Comparison of ENCODE assay signal across 26 cellular contexts in the genomic region with DNA sequence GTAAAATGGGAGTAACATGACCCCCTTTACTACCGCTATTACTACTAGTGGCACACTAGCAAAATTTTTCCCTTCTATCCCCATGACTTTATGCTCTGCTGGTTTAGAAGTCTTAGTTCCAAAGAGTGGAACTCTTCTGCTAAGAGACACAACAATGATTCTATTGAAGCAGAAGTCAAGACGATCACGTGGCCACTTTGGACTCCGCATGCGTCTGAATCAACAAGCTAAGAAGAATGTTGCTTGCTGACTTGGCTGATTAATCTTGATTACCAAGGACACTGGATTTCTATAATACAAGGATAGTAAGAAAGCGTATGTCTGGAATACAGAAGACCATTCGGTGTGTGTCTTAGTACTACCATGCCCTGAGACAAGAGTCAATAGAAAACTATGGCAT.
"Had no signal": no experiment of that assay in that cellular context is flagged by ENCODE, and none has a peak within 500 bp of the region (broad histone marks: within the 10 kb centered on the region; RNA-seq: fewer than 3 reads in every experiment).

No MANE protein-coding gene starts in this region.

- H3K9me3 ChIP-seq: ascending aorta, breast epithelium, colonic mucosa, esophagus squamous epithelium, heart left ventricle had no signal

- H3K27me3 ChIP-seq: ascending aorta, breast epithelium, cardiac muscle cell, colonic mucosa, esophagus squamous epithelium, heart left ventricle had no signal

- ATAC-seq: activated CD4-positive, alpha-beta T cell treated with anti-CD3 and anti-CD28 coated beads for 36 hours; activated CD8-positive, alpha-beta T cell treated with anti-CD3 and anti-CD28 coated beads, Interleukin-2, amount 10 ng/mL, durations not matched to agents 7 days and 5 days; activated naive CD4-positive, alpha-beta T cell treated with anti-CD3 and anti-CD28 coated beads, Interleukin-2, amount 50 U/mL, for 72 hours; activated T-cell treated with anti-CD3 and anti-CD28 coated beads, Interleukin-2, amount 50 U/mL, for 72 hours; heart left ventricle had no signal

- DNase-seq: activated CD4-positive, alpha-beta memory T cell treated with anti-CD3 and anti-CD28 coated beads for 36 hours; activated CD4-positive, alpha-beta T cell treated with anti-CD3 and anti-CD28 coated beads for 36 hours; activated CD4-positive, alpha-beta T cell treated with anti-CD3 and anti-CD28 coated beads, Interleukin-2, amount 10 ng/mL, durations not matched to agents 24 days and 14 days; activated CD4-positive, CD25-positive, alpha-beta regulatory T cell; activated CD4-positive, CD25-positive, alpha-beta regulatory T cell treated with anti-CD3 and anti-CD28 coated beads, Interleukin-2, amount 50 U/mL, for 72 hours; activated CD8-positive, alpha-beta memory T cell treated with anti-CD3 and anti-CD28 coated beads, Interleukin-2, amount 50 U/mL, for 48 hours; activated CD8-positive, alpha-beta T cell treated with anti-CD3 and anti-CD28 coated beads, Interleukin-2, amount 10 ng/mL, durations not matched to agents 7 days and 5 days; activated gamma-delta T cell; activated naive CD4-positive, alpha-beta T cell; activated naive CD4-positive, alpha-beta T cell treated with anti-CD3 and anti-CD28 coated beads, Interleukin-2, amount 10 ng/mL, durations not matched to agents 7 days and 5 days; activated naive CD8-positive, alpha-beta T cell treated with anti-CD3 and anti-CD28 coated beads, Interleukin-2, amount 10 ng/mL, durations not matched to agents 7 days and 5 days; activated T-cell treated with anti-CD3 and anti-CD28 coated beads for 4 hours; activated T-cell treated with anti-CD3 and anti-CD28 coated beads, Interleukin-2, amount 50 U/mL, for 24 hours; activated T-cell treated with anti-CD3 and anti-CD28 coated beads, Interleukin-2, amount 50 U/mL, for 72 hours; central memory CD4-positive, alpha-beta T cell; cerebellar nuclear complex; colonic mucosa; effector CD8-positive, alpha-beta T cell; esophagus squamous epithelium; glutamatergic neuron; heart left ventricle; T-helper 2 cell had no signal

- H3K36me3 ChIP-seq: ascending aorta, breast epithelium, cardiac muscle cell, colonic mucosa, esophagus squamous epithelium, heart left ventricle had no signal

- H3K4me3 ChIP-seq: ascending aorta, breast epithelium, cardiac muscle cell, colonic mucosa, esophagus squamous epithelium, heart left ventricle had no signal
